15 cellular contexts compared by ENCODE assay signal in the genomic region with DNA sequence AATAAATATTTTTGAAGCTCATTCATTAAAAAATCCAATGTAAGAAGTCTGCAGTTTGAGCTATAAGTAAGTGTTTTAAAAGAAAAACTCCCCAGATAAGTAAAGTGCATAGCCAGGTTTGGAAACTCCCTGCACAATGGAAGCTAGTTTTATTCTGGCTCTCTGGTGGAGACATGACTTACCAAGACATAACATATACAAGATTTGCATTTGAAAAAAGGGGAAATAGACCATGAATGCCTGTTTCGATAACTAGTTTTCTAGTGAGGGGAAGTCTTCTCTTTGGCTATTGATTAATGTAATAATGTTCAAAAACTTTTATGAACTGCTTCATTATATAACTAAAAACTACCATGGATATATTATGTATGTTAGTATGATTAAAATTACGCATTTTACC.
DNase-seq lines count a peak whose midpoint lies in the region; ATAC-seq and TF ChIP-seq lines count a peak whose summit lies in the region.
"Had no signal": no experiment of that assay in that cellular context is flagged by ENCODE, and none has a peak within 500 bp of the region (broad histone marks: within the 10 kb centered on the region; RNA-seq: fewer than 3 reads in every experiment).

No MANE protein-coding gene starts in this region.

- no peak overlapping the region for H3K27ac ChIP-seq in left ventricle myocardium inferior (replicated peaks)
- H3K27ac ChIP-seq: coronary artery, transverse colon had no signal

- H3K4me1 ChIP-seq in left ventricle myocardium inferior = no peaks in the 10 kb centered on the region
- H3K4me1 ChIP-seq: transverse colon had no signal

- intact Hi-C loops in left ventricle myocardium inferior (cut with micrococcal nuclease) = no loop called here

- in situ Hi-C loops in G401 (cut with HindIII; ENCODE audit: low sequenced_read_pairs) = no loop called here

- DNase-seq in NCI-H146 treated with DMSO at 0.1 percent for 48 hours (lab: John Stamatoyannopoulos, UW; ENCODE audit: unreplicated experiment) (no peak), NK-92 (lab: John Stamatoyannopoulos, UW; ENCODE audit: unreplicated experiment) (no peak), left ventricle myocardium inferior (no peak), G401 (ENCODE audit: low spot score) (no peak)
- DNase-seq: activated naive CD8-positive, alpha-beta T cell treated with anti-CD3 and anti-CD28 coated beads, Interleukin-2, amount 10 ng/mL, durations not matched to agents 7 days and 5 days; H7; Karpas-422; naive thymus-derived CD4-positive, alpha-beta T cell; T-helper 9 cell; transverse colon had no signal

- H3K4me3 ChIP-seq in left ventricle myocardium inferior = no peak overlapping the region
- H3K4me3 ChIP-seq: coronary artery, transverse colon had no signal

- TF ChIP-seq CTCF in left ventricle myocardium inferior (IDR thresholded peaks at IDR 0.05; ENCODE audit: borderline replicate concordance) = no peak

- peaks cover 6% of the 10 kb centered on the region for H3K9me3 ChIP-seq in left ventricle myocardium inferior (replicated peaks)
- H3K9me3 ChIP-seq: transverse colon had no signal

- ATAC-seq in GM18498 (IDR thresholded peaks at IDR 0.05; ENCODE audit: unreplicated experiment) (peak; percentile 91), GM19397 (IDR thresholded peaks at IDR 0.05; ENCODE audit: unreplicated experiment) (peak; percentile 85), HG02763 (IDR thresholded peaks at IDR 0.05; ENCODE audit: unreplicated experiment) (peak; percentile 88), HG03378 (IDR thresholded peaks at IDR 0.05; ENCODE audit: unreplicated experiment) (peak; percentile 98)
- ATAC-seq: naive thymus-derived CD4-positive, alpha-beta T cell had no signal

- H3K27me3 ChIP-seq in left ventricle myocardium inferior (ENCODE audit: low read depth) = no peaks in the 10 kb centered on the region
- H3K27me3 ChIP-seq: transverse colon had no signal

- H3K36me3 ChIP-seq in left ventricle myocardium inferior = no peaks in the 10 kb centered on the region
- H3K36me3 ChIP-seq: transverse colon had no signal
